8 cellular contexts compared by ENCODE assay signal in the genomic region with DNA sequence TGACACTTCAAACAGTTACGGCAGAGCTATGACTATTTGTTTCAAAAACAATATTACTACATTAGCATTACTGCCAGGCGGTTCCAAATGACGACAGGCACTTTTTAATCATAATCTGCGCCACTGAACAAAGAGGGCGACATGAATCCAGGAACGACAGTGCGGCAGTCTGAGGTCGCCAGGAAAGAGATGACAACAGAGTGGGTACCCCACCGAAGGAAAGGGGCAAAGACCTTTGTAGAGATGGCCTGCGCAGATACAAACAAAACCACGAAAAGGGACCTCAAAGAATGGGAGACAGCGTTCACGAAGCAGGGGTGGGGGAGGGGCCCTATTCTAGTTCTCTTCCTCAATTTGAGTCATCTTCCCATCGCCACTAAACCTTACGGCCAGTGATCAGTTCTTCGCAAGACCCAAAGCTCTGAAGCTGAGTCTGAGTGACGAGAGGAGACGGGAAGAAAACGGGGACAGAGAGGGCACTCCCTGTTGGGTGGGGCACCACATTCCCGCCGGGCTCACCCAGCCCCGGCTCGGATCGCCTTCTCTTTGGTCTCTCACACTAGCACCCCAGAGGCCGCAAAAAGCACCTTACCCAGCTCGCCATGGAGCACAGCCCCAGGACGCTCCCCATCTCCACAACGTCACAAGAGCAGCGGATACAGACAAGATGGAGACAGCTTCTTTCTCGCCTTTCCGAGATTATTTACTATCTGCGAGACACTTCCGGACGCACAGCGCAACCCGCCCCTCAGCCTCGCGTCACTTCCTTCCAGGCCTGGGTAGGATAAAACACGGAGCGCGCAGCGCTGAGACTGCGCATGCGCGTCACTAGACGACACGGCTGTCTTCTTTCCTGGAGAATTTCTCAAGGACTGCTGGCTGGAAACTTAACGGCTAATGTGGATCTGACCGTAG. TPM values are rescaled to one million over a fixed set of nuclear protein-coding genes. Genes with fewer than 3 reads are reported as not detected.
DNase-seq lines count a peak whose midpoint lies in the region; ATAC-seq and TF ChIP-seq lines count a peak whose summit lies in the region.

A gene (minus strand): TSS at position 701 of the 915 bp plus-strand sequence. CDS start 70 bp downstream, at position 631.

- TF ChIP-seq CTCF in AG10803 (conservative IDR thresholded peaks at IDR 0.05; ENCODE audit: low read length), result no peak

- peak; percentile 99 for ATAC-seq in GM19043 (IDR thresholded peaks at IDR 0.05; ENCODE audit: low read depth, unreplicated experiment)
- peak; percentile 99 for ATAC-seq in HG03378 (IDR thresholded peaks at IDR 0.05; ENCODE audit: unreplicated experiment)

- peak within 1 kb of the TSS; percentile 96 for H3K4me3 ChIP-seq in AG10803 (ENCODE audit: low read length)

- DNase-seq in AG10803 (ENCODE audit: low read depth) (peak; percentile 94), NCI-H460 (ENCODE audit: extremely low read depth, low read depth) (peak; percentile 87), cerebellar nuclear complex (lab: John Stamatoyannopoulos, UW) (peak; percentile 63 to 93), islet precursor cell (peak; percentile 97)
- DNase-seq in activated CD4-positive, CD25-positive, alpha-beta regulatory T cell treated with anti-CD3 and anti-CD28 coated beads, Interleukin-2, amount 50 U/mL, for 72 hours, result peak; percentile 85
- peak; percentile 83 to 85 (median 84) for DNase-seq in stimulated activated CD4-positive, alpha-beta T cell treated with anti-CD3 and anti-CD28 coated beads, Interleukin-12 subunit alpha, Interleukin-12 subunit beta, amount 100 ng/mL, for 48 hours (ENCODE audit: low read depth in 2 of 3, low spot score in 1 of 3)

RNA-seq across cellular contexts. Expression of the gene that starts here (rescaled TPM):
- 80.1 and 94.1 TPM in 2 replicates for total RNA-seq in NCI-H460 (2014; rRNA removed; shearing (Covaris generic))
- polyA plus RNA-seq in NCI-H460 (2014; cell fraction: nucleus; rRNA removed), result 31.8 and 53.3 TPM in 2 replicates

Comparison
In these comparisons a context has a peak if more than half of its experiments do, and no peak if none do; other contexts are left out.
1. Peak in every context shown above with its lines: DNase-seq, ATAC-seq and H3K4me3 ChIP-seq.